In the genomic region with DNA sequence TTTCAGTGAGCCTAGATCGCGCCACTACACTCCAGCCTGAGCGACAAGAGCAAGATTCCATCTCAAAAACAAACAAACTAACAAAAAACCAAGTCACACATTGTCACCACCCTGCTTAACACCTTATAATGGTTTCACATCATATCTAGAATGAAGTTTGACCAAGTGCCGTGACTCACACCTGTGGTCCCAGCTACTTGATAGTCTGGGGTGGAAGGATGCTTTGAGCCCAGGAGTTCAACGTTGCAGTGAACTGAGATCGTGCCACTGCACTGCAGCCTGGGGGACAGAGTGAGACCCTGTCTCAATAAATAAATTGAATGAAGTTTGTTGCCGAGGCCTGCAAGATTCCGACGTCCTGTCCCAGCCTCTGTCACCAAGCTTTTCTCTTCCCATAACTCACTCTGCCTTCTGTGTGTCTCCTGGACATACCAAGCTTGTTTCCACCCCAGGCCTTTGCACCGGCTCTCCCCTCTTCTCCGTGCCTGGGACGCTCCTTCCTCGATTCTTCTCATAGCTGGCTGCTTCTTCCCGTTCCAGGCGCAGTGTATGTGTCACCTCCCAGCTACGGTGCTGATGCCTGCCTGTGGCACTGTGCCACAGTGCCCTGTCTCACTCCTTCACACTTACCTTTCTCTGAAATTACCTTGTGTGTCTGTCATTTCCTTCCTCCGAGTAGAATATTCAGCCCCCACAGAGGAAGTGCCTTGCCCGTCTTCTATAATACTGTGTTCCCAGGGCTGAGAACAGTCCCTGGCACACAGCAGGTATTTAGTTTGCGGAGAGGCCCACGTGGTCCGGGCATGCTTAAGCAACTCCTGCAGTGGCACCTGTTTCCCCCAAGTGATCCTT, we compare ENCODE assay signal across 1 cellular context.
A peak's percentile ranks its signal among the peaks of the same experiment; 100 is the strongest.
TF ChIP-seq lines count a peak whose summit lies in the region.

No MANE protein-coding gene starts in this region.

TF ChIP-seq in H1, 55 proteins besides CTCF, POLR2A, EP300 and RAD21 (continued from another document):
- TF ChIP-seq ATF2 (IDR thresholded peaks at IDR 0.05; ENCODE audit: low read length) (no peak), CBX8 (IDR thresholded peaks at IDR 0.05; ENCODE audit: borderline replicate concordance, low read depth, low read length) (no peak), CEBPB (IDR thresholded peaks at IDR 0.05; ENCODE audit: low read depth, low read length) (0 out of 2 replicates have a peak, but pooled peaks have one; percentile 11), GABPA (IDR thresholded peaks at IDR 0.05; ENCODE audit: borderline replicate concordance, insufficient read depth, low read length) (no peak), BCL11A (IDR thresholded peaks at IDR 0.05; ENCODE audit: low read depth in 2 of 2, low read length in 2 of 2) (no peak), KDM5A (IDR thresholded peaks at IDR 0.05; ENCODE audit: low read length) (no peak), SP1 (IDR thresholded peaks at IDR 0.05; ENCODE audit: low read depth, low read length) (no peak), CHD2 (IDR thresholded peaks at IDR 0.05; ENCODE audit: low read length) (no peak), E2F6 (IDR thresholded peaks at IDR 0.05) (no peak), RFX5 (IDR thresholded peaks at IDR 0.05; ENCODE audit: borderline replicate concordance, low read depth, low read length) (no peak)
- TF ChIP-seq, protein P1, sequence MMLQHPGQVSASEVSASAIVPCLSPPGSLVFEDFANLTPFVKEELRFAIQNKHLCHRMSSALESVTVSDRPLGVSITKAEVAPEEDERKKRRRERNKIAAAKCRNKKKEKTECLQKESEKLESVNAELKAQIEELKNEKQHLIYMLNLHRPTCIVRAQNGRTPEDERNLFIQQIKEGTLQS (IDR thresholded peaks at IDR 0.05; ENCODE audit: insufficient read depth, low read depth, low read length) = no peak
- TF ChIP-seq, protein P2, sequence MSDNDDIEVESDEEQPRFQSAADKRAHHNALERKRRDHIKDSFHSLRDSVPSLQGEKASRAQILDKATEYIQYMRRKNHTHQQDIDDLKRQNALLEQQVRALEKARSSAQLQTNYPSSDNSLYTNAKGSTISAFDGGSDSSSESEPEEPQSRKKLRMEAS (IDR thresholded peaks at IDR 0.05) = 0 out of 2 replicates have a peak, but pooled peaks have one; percentile 29
